In the genomic region with DNA sequence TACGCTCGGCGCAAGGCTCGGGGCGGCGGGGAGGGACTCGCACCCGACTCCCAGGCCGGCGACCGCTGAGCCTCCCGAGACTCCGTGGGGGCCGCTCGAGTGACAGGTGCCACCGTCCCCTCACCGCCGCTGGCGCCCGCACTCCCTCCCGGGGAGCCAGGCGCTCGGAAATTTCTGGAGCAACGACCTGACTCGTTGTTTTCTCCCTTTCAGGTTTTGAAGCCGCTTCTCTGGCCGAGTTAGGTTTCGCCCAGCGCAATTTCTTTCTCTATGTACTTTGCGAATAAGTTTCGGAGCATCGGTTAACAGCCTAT, we compare ENCODE assay signal across 8 cellular contexts.
DNase-seq lines count a peak whose midpoint lies in the region; ATAC-seq and TF ChIP-seq lines count a peak whose summit lies in the region.
"Not testable (repeated sequence)": the region's sequence is repeated elsewhere in the genome, so short reads cannot be mapped to it uniquely, and the experiment has no call there.

No MANE protein-coding gene starts in this region.

- not testable (repeated sequence) for H3K36me3 ChIP-seq in OCI-LY3 (replicated peaks; ENCODE audit: low read depth, low read length)

- ATAC-seq in HG02973 (IDR thresholded peaks at IDR 0.05; ENCODE audit: unreplicated experiment): peak; percentile 17

- H4K20me1 ChIP-seq in OCI-LY3 (ENCODE audit: insufficient read depth, low read length): not testable (repeated sequence)

- intact Hi-C loops in dorsolateral prefrontal cortex (cut with DNase I): not testable (repeated sequence)
- intact Hi-C loops in posterior cingulate gyrus (cut with DNase I): loop anchor here (10.0 kb wide), 1 partner anchor 61 kb away; a partner anchor contains a TSS

- not testable (repeated sequence) for H3K4me1 ChIP-seq in OCI-LY3 (ENCODE audit: low read length)

- TF ChIP-seq CTCF in OCI-LY3 (IDR thresholded peaks at IDR 0.05; ENCODE audit: low read depth, low read length): not testable (repeated sequence)
- TF ChIP-seq CTCF in dorsolateral prefrontal cortex (IDR thresholded peaks at IDR 0.05 in 54 of 56, conservative IDR thresholded peaks at IDR 0.05 in 2 of 56; ENCODE audit: low read depth in 1 of 56, partially characterized antibody in 56 of 56): peak in 1 of 56 donors; percentile 23

- not testable (repeated sequence) for H3K79me2 ChIP-seq in OCI-LY3 (ENCODE audit: low read length)

- peak overlapping the region; percentile 89 for H2AFZ ChIP-seq in OCI-LY3 (ENCODE audit: low read depth, low read length)

- H3K4me2 ChIP-seq in OCI-LY3 (ENCODE audit: low read length): peak overlapping the region; percentile 78

- DNase-seq in GM04504 (ENCODE audit: low read depth) (peak; percentile 1), activated T-cell treated with anti-CD3 and anti-CD28 coated beads for 4 hours (peak; percentile 12), dorsolateral prefrontal cortex (peak in 5 of 10 donors; percentile 14 to 59 (median 24)), iris pigment epithelial cell (ENCODE audit: low read depth) (peak; percentile 3), posterior cingulate gyrus (peak in 7 of 10 donors; percentile 11 to 85 (median 29)), substantia nigra (lab: John Stamatoyannopoulos, UW) (peak in 27 of 49 donors; percentile 20 to 73 (median 43))

- H3K27me3 ChIP-seq in OCI-LY3 (ENCODE audit: low read depth, low read length); dorsolateral prefrontal cortex: not testable (repeated sequence)

- H3K27ac ChIP-seq in OCI-LY3 (ENCODE audit: low read length) (peak overlapping the region; percentile 54), dorsolateral prefrontal cortex (peak overlapping the region; percentile 16 to 96 (median 92)), substantia nigra (ENCODE audit: low read depth, low read length, poor library complexity, severe bottlenecking) (peak overlapping the region; percentile 88)

- H3K4me3 ChIP-seq in OCI-LY3 (ENCODE audit: low read length) (peak overlapping the region; percentile 88), dorsolateral prefrontal cortex (peak overlapping the region; percentile 57 to 93 (median 81))

- H3K9ac ChIP-seq in OCI-LY3 (ENCODE audit: low read length): peak overlapping the region; percentile 77

- H3K9me3 ChIP-seq in OCI-LY3 (ENCODE audit: insufficient read depth, low read length): not testable (repeated sequence)
